ENCODE assay signal across 1 cellular context in genomic region chr12:91982946-91983345, GRCh38.
TF ChIP-seq lines count a peak whose summit lies in the region.

No MANE protein-coding gene starts in this region.

TF ChIP-seq in HepG2, 621 proteins besides CTCF, POLR2A, EP300 and RAD21 (continued from another document):
- TF ChIP-seq ZBED4 (CRISPR knock-in tag; IDR thresholded peaks at IDR 0.05; ENCODE audit: borderline replicate concordance) (no peak), ZNF441 (CRISPR knock-in tag; IDR thresholded peaks at IDR 0.05; ENCODE audit: borderline replicate concordance) (no peak), MXD1 (CRISPR knock-in tag; IDR thresholded peaks at IDR 0.05) (no peak), CEBPZ (IDR thresholded peaks at IDR 0.05; ENCODE audit: low read length) (no peak), ZNF580 (CRISPR knock-in tag; IDR thresholded peaks at IDR 0.05; ENCODE audit: borderline replicate concordance, low read depth) (no peak), E2F2 (CRISPR knock-in tag; IDR thresholded peaks at IDR 0.05; ENCODE audit: borderline replicate concordance) (no peak), PRDM4 (CRISPR knock-in tag; IDR thresholded peaks at IDR 0.05; ENCODE audit: borderline replicate concordance) (no peak), ZNF816 (CRISPR knock-in tag; IDR thresholded peaks at IDR 0.05; ENCODE audit: borderline replicate concordance) (no peak), ZNF720 (CRISPR knock-in tag; IDR thresholded peaks at IDR 0.05) (no peak), AHR (CRISPR knock-in tag; IDR thresholded peaks at IDR 0.05) (no peak), ZMYM3 (CRISPR knock-in tag; IDR thresholded peaks at IDR 0.05) (no peak), KMT2B (CRISPR knock-in tag; IDR thresholded peaks at IDR 0.05) (no peak), RFXAP (CRISPR knock-in tag; IDR thresholded peaks at IDR 0.05; ENCODE audit: borderline replicate concordance) (no peak), SMARCE1 (IDR thresholded peaks at IDR 0.05; ENCODE audit: borderline replicate concordance) (no peak)
